9 cellular contexts compared by ENCODE assay signal in the genomic region with DNA sequence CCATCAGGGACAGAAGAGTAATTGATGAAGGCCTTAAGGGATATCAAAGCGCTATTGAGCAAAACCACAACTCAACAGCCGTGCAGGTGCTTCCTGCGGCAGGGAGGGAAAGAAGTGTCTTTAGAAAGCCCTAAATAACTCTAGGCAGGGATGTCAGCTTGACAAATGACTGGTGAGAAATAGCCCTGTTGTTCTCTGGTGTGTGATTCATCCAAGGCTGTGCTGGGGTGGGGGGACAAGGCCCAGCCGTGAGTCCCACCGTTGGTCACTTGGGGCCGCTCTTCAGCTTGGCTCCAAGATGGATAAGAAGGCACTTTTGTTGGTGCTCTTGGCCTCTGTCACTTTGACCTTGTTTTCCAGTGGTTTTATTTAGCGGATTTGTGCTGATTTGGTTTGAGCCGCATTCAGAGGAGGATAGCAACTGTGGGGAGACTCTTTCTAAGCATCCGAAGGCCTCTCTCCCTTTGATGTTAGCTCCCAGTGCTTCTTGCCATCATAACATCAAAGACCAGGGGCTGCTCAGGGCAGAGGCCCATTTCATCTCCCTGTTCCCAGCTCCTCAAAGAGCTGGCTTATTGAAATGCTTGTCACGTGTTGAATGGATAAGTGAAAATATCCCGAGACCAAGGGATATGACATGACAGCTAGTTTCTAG.
A peak's percentile ranks its signal among the peaks of the same experiment; 100 is the strongest.
DNase-seq lines count a peak whose midpoint lies in the region; ATAC-seq and TF ChIP-seq lines count a peak whose summit lies in the region.
"Had no signal": no experiment of that assay in that cellular context is flagged by ENCODE, and none has a peak within 500 bp of the region (broad histone marks: within the 10 kb centered on the region; RNA-seq: fewer than 3 reads in every experiment).

No MANE protein-coding gene starts in this region.

- DNase-seq in Daoy (ENCODE audit: low read depth) (peak; percentile 92), HAP-1 (ENCODE audit: low spot score in 2 of 2) (peak; percentile 18 to 65), OCI-M2 (lab: John Stamatoyannopoulos, UW; ENCODE audit: unreplicated experiment) (peak; percentile 6), dorsolateral prefrontal cortex (peak in 9 of 10 donors; percentile 57 to 82 (median 74)), mucosa of descending colon (peak in 1 of 3 donors; percentile 31), G401 (ENCODE audit: low spot score) (no peak), retina (no peak)

- in situ Hi-C loops in HAP-1 (cut with MboI; ENCODE audit: low sequenced_read_pairs), result no loop called here
- in situ Hi-C loops in G401 (cut with HindIII; ENCODE audit: low sequenced_read_pairs), result no loop called here

- H3K4me3 ChIP-seq in HAP-1 (no peak overlapping the region), dorsolateral prefrontal cortex (peak overlapping the region in 1 of 59 donors; percentile 3), mucosa of descending colon (no peak overlapping the region)

- H3K27me3 ChIP-seq in HAP-1 (ENCODE audit: low read depth), result peaks cover 5% of the 10 kb centered on the region
- no peaks in the 10 kb centered on the region for H3K27me3 ChIP-seq in dorsolateral prefrontal cortex

- TF ChIP-seq CTCF in dorsolateral prefrontal cortex (IDR thresholded peaks at IDR 0.05 in 54 of 56, conservative IDR thresholded peaks at IDR 0.05 in 2 of 56; ENCODE audit: low read depth in 1 of 56, partially characterized antibody in 56 of 56), result peak in 53 of 56 donors; percentile 17 to 79 (median 55)
- no peak for TF ChIP-seq CTCF in mucosa of descending colon (IDR thresholded peaks at IDR 0.05)

- H3K4me1 ChIP-seq in HAP-1 (no peaks in the 10 kb centered on the region), mucosa of descending colon (ENCODE audit: low read depth) (no peaks in the 10 kb centered on the region)

- ATAC-seq in mucosa of descending colon, result peak; percentile 89
- ATAC-seq in HG03039 (IDR thresholded peaks at IDR 0.05; ENCODE audit: unreplicated experiment), result no peak

- no peaks in the 10 kb centered on the region; the same call in 1 of the 2 replicates for H3K9me3 ChIP-seq in HAP-1
- no peaks in the 10 kb centered on the region for H3K9me3 ChIP-seq in mucosa of descending colon

- H3K27ac ChIP-seq in dorsolateral prefrontal cortex, result peak overlapping the region; percentile 45 to 94 (median 85)
- H3K27ac ChIP-seq: VCaP had no signal

- H3K36me3 ChIP-seq in HAP-1 (replicated peaks) (no peaks in the 10 kb centered on the region), mucosa of descending colon (ENCODE audit: low read depth) (no peaks in the 10 kb centered on the region)

- intact Hi-C loops in dorsolateral prefrontal cortex (cut with DNase I) (loop anchor here in 1 of 2 donors (1.0 to 10.0 kb wide), 5 partner anchors 32 to 339 kb away; a partner anchor contains a TSS), mucosa of descending colon (cut with DNase I, micrococcal nuclease) (no loop called here)

Comparison
In these comparisons a context has a peak if more than half of its experiments do, and no peak if none do; other contexts are left out.
1. DNase-seq: peak in Daoy (single experiment), HAP-1 (2 of 2), OCI-M2 (single experiment) and dorsolateral prefrontal cortex (9 of 10); none in G401 (single experiment) and retina (single experiment).